In the genomic region with DNA sequence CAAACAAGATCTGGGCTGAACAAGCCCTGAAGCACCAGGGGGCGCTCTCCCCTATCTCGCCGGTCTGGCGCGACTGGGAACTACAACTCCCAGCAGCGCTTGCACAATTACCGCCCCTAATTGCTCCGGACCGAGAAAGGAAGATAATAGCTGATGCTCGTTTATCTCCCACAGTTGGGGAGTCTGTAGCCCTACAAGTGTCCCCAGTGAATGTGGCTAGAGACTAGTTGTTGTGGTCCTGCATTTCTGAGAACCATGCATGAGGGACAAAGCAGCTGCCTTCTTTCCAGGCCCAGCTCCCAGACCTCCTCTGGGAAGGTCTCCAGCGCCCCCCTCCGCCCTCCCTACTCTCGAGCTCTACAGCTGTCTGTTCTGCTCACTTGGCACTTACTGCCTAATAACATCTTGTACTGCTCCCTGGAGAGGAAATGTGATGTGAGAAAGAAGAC, we compare ENCODE assay signal across 1 cellular context.
A peak's percentile ranks its signal among the peaks of the same experiment; 100 is the strongest.
TF ChIP-seq lines count a peak whose summit lies in the region.

No MANE protein-coding gene starts in this region.

TF ChIP-seq in K562, 482 proteins besides CTCF, POLR2A, EP300 and RAD21 (continued from another document and continues in another):
- TF ChIP-seq CHD7 (IDR thresholded peaks at IDR 0.05; ENCODE audit: low read depth, low read length), result no peak
- TF ChIP-seq NFE2 (IDR thresholded peaks at IDR 0.05; ENCODE audit: low read depth), result no peak
- TF ChIP-seq THAP12 (CRISPR knock-in tag; IDR thresholded peaks at IDR 0.05), result no peak
- no peak for TF ChIP-seq E2F8 (IDR thresholded peaks at IDR 0.05; ENCODE audit: low read depth, partially characterized antibody)
- TF ChIP-seq, protein P1, sequence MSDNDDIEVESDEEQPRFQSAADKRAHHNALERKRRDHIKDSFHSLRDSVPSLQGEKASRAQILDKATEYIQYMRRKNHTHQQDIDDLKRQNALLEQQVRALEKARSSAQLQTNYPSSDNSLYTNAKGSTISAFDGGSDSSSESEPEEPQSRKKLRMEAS (CRISPR knock-in tag; IDR thresholded peaks at IDR 0.05), result 0 out of 2 replicates have a peak, but pooled peaks have one; percentile 40
- peak; percentile 34; the same call in 1 of the 2 replicates for TF ChIP-seq JUN (IDR thresholded peaks at IDR 0.05; ENCODE audit: borderline replicate concordance, low read depth, low read length)
- no peak for TF ChIP-seq JUN (CRISPR knock-in tag; IDR thresholded peaks at IDR 0.05; ENCODE audit: borderline replicate concordance)
- TF ChIP-seq NEUROD1 (IDR thresholded peaks at IDR 0.05; ENCODE audit: borderline replicate concordance, low read depth, low read length, partially characterized antibody), result no peak
- TF ChIP-seq E2F5 (CRISPR knock-in tag; IDR thresholded peaks at IDR 0.05), result no peak
- no peak for TF ChIP-seq BCLAF1 (IDR thresholded peaks at IDR 0.05; ENCODE audit: borderline replicate concordance in 1 of 2, control insufficient read depth in 1 of 2, low read depth in 2 of 2, low read length in 1 of 2)
- no peak for TF ChIP-seq ZNF133 (CRISPR knock-in tag; IDR thresholded peaks at IDR 0.05)
- TF ChIP-seq ZNF609 (CRISPR knock-in tag; IDR thresholded peaks at IDR 0.05; ENCODE audit: borderline replicate concordance), result no peak
- TF ChIP-seq DIDO1 (tag; IDR thresholded peaks at IDR 0.05; ENCODE audit: low read depth), result no peak
- TF ChIP-seq, protein P2, sequence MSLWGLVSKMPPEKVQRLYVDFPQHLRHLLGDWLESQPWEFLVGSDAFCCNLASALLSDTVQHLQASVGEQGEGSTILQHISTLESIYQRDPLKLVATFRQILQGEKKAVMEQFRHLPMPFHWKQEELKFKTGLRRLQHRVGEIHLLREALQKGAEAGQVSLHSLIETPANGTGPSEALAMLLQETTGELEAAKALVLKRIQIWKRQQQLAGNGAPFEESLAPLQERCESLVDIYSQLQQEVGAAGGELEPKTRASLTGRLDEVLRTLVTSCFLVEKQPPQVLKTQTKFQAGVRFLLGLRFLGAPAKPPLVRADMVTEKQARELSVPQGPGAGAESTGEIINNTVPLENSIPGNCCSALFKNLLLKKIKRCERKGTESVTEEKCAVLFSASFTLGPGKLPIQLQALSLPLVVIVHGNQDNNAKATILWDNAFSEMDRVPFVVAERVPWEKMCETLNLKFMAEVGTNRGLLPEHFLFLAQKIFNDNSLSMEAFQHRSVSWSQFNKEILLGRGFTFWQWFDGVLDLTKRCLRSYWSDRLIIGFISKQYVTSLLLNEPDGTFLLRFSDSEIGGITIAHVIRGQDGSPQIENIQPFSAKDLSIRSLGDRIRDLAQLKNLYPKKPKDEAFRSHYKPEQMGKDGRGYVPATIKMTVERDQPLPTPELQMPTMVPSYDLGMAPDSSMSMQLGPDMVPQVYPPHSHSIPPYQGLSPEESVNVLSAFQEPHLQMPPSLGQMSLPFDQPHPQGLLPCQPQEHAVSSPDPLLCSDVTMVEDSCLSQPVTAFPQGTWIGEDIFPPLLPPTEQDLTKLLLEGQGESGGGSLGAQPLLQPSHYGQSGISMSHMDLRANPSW (CRISPR knock-in tag; IDR thresholded peaks at IDR 0.05), result no peak
